8 cellular contexts compared by ENCODE assay signal in genomic region chr14:34714320-34715107, GRCh38. TPM values are rescaled to one million over a fixed set of nuclear protein-coding genes. Genes with fewer than 3 reads are reported as not detected.
DNase-seq lines count a peak whose midpoint lies in the region; ATAC-seq and TF ChIP-seq lines count a peak whose summit lies in the region.

CFL2 (minus strand) TSS chr14:34714593; CDS start chr14:34714540, 53 bp downstream.

- H3K9me2 ChIP-seq in DOHH2 (replicated peaks; ENCODE audit: control insufficient read depth, low read length): no peaks in the 10 kb centered on the region
- no peaks in the 10 kb centered on the region for H3K9me2 ChIP-seq in Karpas-422 (replicated peaks; ENCODE audit: insufficient read depth, low read length)

- H3K4me1 Mint-ChIP-seq in nephron progenitor cell: peaks cover 27% of the 10 kb centered on the region
- peaks cover 24% of the 10 kb centered on the region for H3K4me1 Mint-ChIP-seq in stimulated activated naive CD8-positive, alpha-beta T cell treated with anti-CD3 and anti-CD28 coated beads, Interleukin-15, Interleukin-2, amounts not matched to agents 100 ng/mL and 50 ng/mL, for 24 hours (ENCODE audit: low read depth)

- no peaks in the 10 kb centered on the region for H3K27me3 ChIP-seq in DOHH2 (ENCODE audit: control insufficient read depth, low read length)
- no peaks in the 10 kb centered on the region for H3K27me3 ChIP-seq in Karpas-422 (ENCODE audit: low read length)

- H3F3A ChIP-seq in DOHH2 (ENCODE audit: control insufficient read depth, insufficient read depth): 0 out of 2 replicates have a peak, but pooled peaks cover 4% of the 10 kb centered on the region

- H3K79me2 ChIP-seq in DOHH2 (ENCODE audit: control insufficient read depth, low read length) (peaks cover 47% of the 10 kb centered on the region), Karpas-422 (ENCODE audit: low read length) (peaks cover 28% of the 10 kb centered on the region)

- H3K4me3 ChIP-seq in DOHH2 (ENCODE audit: low read length) (peak within 1 kb of the TSS; percentile 86), Karpas-422 (ENCODE audit: low read length) (peak within 1 kb of the TSS; percentile 85), fibroblast of the aortic adventitia (ENCODE audit: low read depth, low read length) (peak within 1 kb of the TSS; percentile 78)

- H3K4me1 ChIP-seq in DOHH2 (ENCODE audit: control insufficient read depth, low read length) (peaks cover 52% of the 10 kb centered on the region), Karpas-422 (ENCODE audit: low read length) (peaks cover 48% of the 10 kb centered on the region)

- H3K9me3 ChIP-seq in DOHH2 (ENCODE audit: control insufficient read depth, insufficient read depth, low read length): no peaks in the 10 kb centered on the region
- H3K9me3 ChIP-seq in Karpas-422 (ENCODE audit: low read length): no peaks in the 10 kb centered on the region

- DNase-seq in Karpas-422: peak; percentile 91
- peak; percentile 65 for DNase-seq in RPMI8226
- DNase-seq in activated effector memory CD4-positive, alpha-beta T cell treated with anti-CD3 and anti-CD28 coated beads, Interleukin-2, amount 50 U/mL, for 16 hours: peak; percentile 91
- DNase-seq in fibroblast of the aortic adventitia (ENCODE audit: low read depth): peak; percentile 49
- peak; percentile 88 for DNase-seq in nephron progenitor cell

- peaks cover 7% of the 10 kb centered on the region for H3K27me3 Mint-ChIP-seq in nephron progenitor cell (ENCODE audit: low read depth, poor library complexity)
- no peaks in the 10 kb centered on the region for H3K27me3 Mint-ChIP-seq in stimulated activated naive CD8-positive, alpha-beta T cell treated with anti-CD3 and anti-CD28 coated beads, Interleukin-15, Interleukin-2, amounts not matched to agents 100 ng/mL and 50 ng/mL, for 24 hours

- H3K36me3 Mint-ChIP-seq in nephron progenitor cell (ENCODE audit: low read depth): no peaks in the 10 kb centered on the region
- H3K36me3 Mint-ChIP-seq in stimulated activated naive CD8-positive, alpha-beta T cell treated with anti-CD3 and anti-CD28 coated beads, Interleukin-15, Interleukin-2, amounts not matched to agents 100 ng/mL and 50 ng/mL, for 24 hours (ENCODE audit: low read depth): peaks cover 6% of the 10 kb centered on the region

- peak; percentile 85 for ATAC-seq in GM21786 (IDR thresholded peaks at IDR 0.05; ENCODE audit: unreplicated experiment)

- peak within 1 kb of the TSS; percentile 88 for H3K4me3 Mint-ChIP-seq in nephron progenitor cell
- peak within 1 kb of the TSS; percentile 94 for H3K4me3 Mint-ChIP-seq in stimulated activated naive CD8-positive, alpha-beta T cell treated with anti-CD3 and anti-CD28 coated beads, Interleukin-15, Interleukin-2, amounts not matched to agents 100 ng/mL and 50 ng/mL, for 24 hours

- H3K27ac ChIP-seq in DOHH2 (ENCODE audit: low read depth, low read length) (peak within 1 kb of the TSS; percentile 69), Karpas-422 (ENCODE audit: low read length) (peak within 1 kb of the TSS; percentile 11; the same call in 1 of the 2 replicates)

- TF ChIP-seq CTCF in DOHH2 (IDR thresholded peaks at IDR 0.05; ENCODE audit: low read depth, low read length, poor library complexity, severe bottlenecking) (no peak), fibroblast of the aortic adventitia (IDR thresholded peaks at IDR 0.05; ENCODE audit: insufficient read depth, low read length) (no peak), nephron progenitor cell (IDR thresholded peaks at IDR 0.05) (no peak)

- peak within 1 kb of the TSS; percentile 88 for H3K4me2 ChIP-seq in DOHH2 (ENCODE audit: low read length)
- peak within 1 kb of the TSS; percentile 97 for H3K4me2 ChIP-seq in Karpas-422 (ENCODE audit: low read depth, low read length, poor library complexity, severe bottlenecking)

- peak within 1 kb of the TSS; percentile 87 for H2AFZ ChIP-seq in Karpas-422 (ENCODE audit: low read length)

- peak within 1 kb of the TSS; percentile 90 for H3K9ac ChIP-seq in Karpas-422 (ENCODE audit: low read length)

- peaks cover 43% of the 10 kb centered on the region for H3K36me3 ChIP-seq in DOHH2 (ENCODE audit: control insufficient read depth, low read length)
- H3K36me3 ChIP-seq in Karpas-422 (ENCODE audit: insufficient read depth, low read length): peaks cover 8% of the 10 kb centered on the region; the same call in 1 of the 2 replicates

- peak within 1 kb of the TSS; percentile 16 for H3K27ac Mint-ChIP-seq in nephron progenitor cell
- peak within 1 kb of the TSS; percentile 94 for H3K27ac Mint-ChIP-seq in stimulated activated naive CD8-positive, alpha-beta T cell treated with anti-CD3 and anti-CD28 coated beads, Interleukin-15, Interleukin-2, amounts not matched to agents 100 ng/mL and 50 ng/mL, for 24 hours

- H4K20me1 ChIP-seq in DOHH2 (ENCODE audit: control insufficient read depth, insufficient read depth, low read depth, low read length) (no peaks in the 10 kb centered on the region), Karpas-422 (ENCODE audit: insufficient read depth, low read depth, low read length) (no peaks in the 10 kb centered on the region)

- H3K9me3 Mint-ChIP-seq in nephron progenitor cell: no peaks in the 10 kb centered on the region
- no peaks in the 10 kb centered on the region for H3K9me3 Mint-ChIP-seq in stimulated activated naive CD8-positive, alpha-beta T cell treated with anti-CD3 and anti-CD28 coated beads, Interleukin-15, Interleukin-2, amounts not matched to agents 100 ng/mL and 50 ng/mL, for 24 hours

RNA-seq across cellular contexts. Expression of gene CFL2, which starts in this region (rescaled TPM):
- 6.1 and 19.0 TPM in 2 replicates for total RNA-seq in Karpas-422 (2014; rRNA removed; shearing (Covaris generic); ENCODE audit: low replicate concordance)
- total RNA-seq in fibroblast of the aortic adventitia (ENCODE audit: low replicate concordance): 107 and 266 TPM in 2 replicates

Comparison
In these comparisons a context has a peak if more than half of its experiments do, and no peak if none do; other contexts are left out.
1. Peak in every context shown above with its lines: DNase-seq, ATAC-seq, H3K4me3 ChIP-seq and H3K27ac ChIP-seq.